ENCODE assay signal across 17 cellular contexts in genomic region chr12:34398366-34398705, GRCh38.
A peak's percentile ranks its signal among the peaks of the same experiment; 100 is the strongest.
DNase-seq lines count a peak whose midpoint lies in the region; ATAC-seq and TF ChIP-seq lines count a peak whose summit lies in the region.
"Had no signal": no experiment of that assay in that cellular context is flagged by ENCODE, and none has a peak within 500 bp of the region (broad histone marks: within the 10 kb centered on the region; RNA-seq: fewer than 3 reads in every experiment).

No MANE protein-coding gene starts in this region.

- intact Hi-C loops in activated CD8-positive, alpha-beta T cell treated with anti-CD3 and anti-CD28 coated beads for 36 hours (cut with micrococcal nuclease): no loop called here
- intact Hi-C loops in activated B cell treated with CpG ODN at 0.5 μM for 24 hours (cut with micrococcal nuclease): no loop called here
- intact Hi-C loops in lower leg skin (cut with DNase I; ENCODE audit: low total_unique reads): no loop called here
- intact Hi-C loops in testis (cut with DNase I; ENCODE audit: low total_unique reads): no loop called here

- WGBS in lower leg skin, 2 donors: 56 to 65% methylated on average over 16 of the region's 16 CpGs
- 38 to 54% methylated on average over 16 of the region's 16 CpGs for WGBS in testis, 2 donors

- no peaks in the 10 kb centered on the region for H3K27me3 ChIP-seq in testis
- H3K27me3 ChIP-seq: neural progenitor cell, thyroid gland had no signal

- H3K9me3 Mint-ChIP-seq in activated CD8-positive, alpha-beta T cell treated with anti-CD3 and anti-CD28 coated beads, Interleukin-2, amount 10 ng/mL, durations not matched to agents 7 days and 5 days (ENCODE audit: insufficient read depth): peaks cover 15% of the 10 kb centered on the region
- peaks cover 14% of the 10 kb centered on the region for H3K9me3 Mint-ChIP-seq in activated CD8-positive, alpha-beta T cell treated with anti-CD3 and anti-CD28 coated beads for 36 hours
- peaks cover 8% of the 10 kb centered on the region for H3K9me3 Mint-ChIP-seq in activated B cell treated with CpG ODN at 0.5 μM for 24 hours
- H3K9me3 Mint-ChIP-seq: activated naive CD8-positive, alpha-beta T cell treated with anti-CD3 and anti-CD28 coated beads, Interleukin-2, amount 50 U/mL, for 24 hours had no signal

- no peak overlapping the region for H3K4me3 Mint-ChIP-seq in activated CD8-positive, alpha-beta T cell treated with anti-CD3 and anti-CD28 coated beads, Interleukin-2, amount 10 ng/mL, durations not matched to agents 7 days and 5 days
- H3K4me3 Mint-ChIP-seq in activated CD8-positive, alpha-beta T cell treated with anti-CD3 and anti-CD28 coated beads for 36 hours: no peak overlapping the region
- no peak overlapping the region for H3K4me3 Mint-ChIP-seq in activated B cell treated with CpG ODN at 0.5 μM for 24 hours
- H3K4me3 Mint-ChIP-seq: activated naive CD8-positive, alpha-beta T cell treated with anti-CD3 and anti-CD28 coated beads, Interleukin-2, amount 50 U/mL, for 24 hours; neural progenitor cell had no signal

- H3K4me3 ChIP-seq in lower leg skin (ENCODE audit: low read depth, poor library complexity, severe bottlenecking): no peak overlapping the region
- no peak overlapping the region for H3K4me3 ChIP-seq in testis
- H3K4me3 ChIP-seq: A549, neural progenitor cell, thyroid gland had no signal

- CTCF ChIA-PET in activated CD8-positive, alpha-beta T cell treated with anti-CD3 and anti-CD28 coated beads, Interleukin-2, amount 10 ng/mL, durations not matched to agents 7 days and 5 days (lab: Charles Lee): no interaction called here
- CTCF ChIA-PET in activated CD8-positive, alpha-beta T cell treated with anti-CD3 and anti-CD28 coated beads for 36 hours (lab: Charles Lee): no interaction called here
- CTCF ChIA-PET in activated B cell treated with CpG ODN at 0.5 μM for 24 hours (lab: Charles Lee): no interaction called here

- no peaks in the 10 kb centered on the region for H3K27me3 Mint-ChIP-seq in activated CD8-positive, alpha-beta T cell treated with anti-CD3 and anti-CD28 coated beads, Interleukin-2, amount 10 ng/mL, durations not matched to agents 7 days and 5 days (ENCODE audit: low read depth)
- H3K27me3 Mint-ChIP-seq in activated CD8-positive, alpha-beta T cell treated with anti-CD3 and anti-CD28 coated beads for 36 hours: no peaks in the 10 kb centered on the region
- no peaks in the 10 kb centered on the region for H3K27me3 Mint-ChIP-seq in activated B cell treated with CpG ODN at 0.5 μM for 24 hours
- H3K27me3 Mint-ChIP-seq: activated naive CD8-positive, alpha-beta T cell treated with anti-CD3 and anti-CD28 coated beads, Interleukin-2, amount 50 U/mL, for 24 hours had no signal

- H3K4me1 Mint-ChIP-seq in activated CD8-positive, alpha-beta T cell treated with anti-CD3 and anti-CD28 coated beads, Interleukin-2, amount 10 ng/mL, durations not matched to agents 7 days and 5 days (ENCODE audit: low read depth): no peaks in the 10 kb centered on the region
- H3K4me1 Mint-ChIP-seq in activated CD8-positive, alpha-beta T cell treated with anti-CD3 and anti-CD28 coated beads for 36 hours (ENCODE audit: low read depth): no peaks in the 10 kb centered on the region
- no peaks in the 10 kb centered on the region for H3K4me1 Mint-ChIP-seq in activated B cell treated with CpG ODN at 0.5 μM for 24 hours
- H3K4me1 Mint-ChIP-seq: activated naive CD8-positive, alpha-beta T cell treated with anti-CD3 and anti-CD28 coated beads, Interleukin-2, amount 50 U/mL, for 24 hours; neural progenitor cell had no signal

- POLR2A ChIA-PET in activated CD8-positive, alpha-beta T cell treated with anti-CD3 and anti-CD28 coated beads, Interleukin-2, amount 10 ng/mL, durations not matched to agents 7 days and 5 days (lab: Charles Lee): no interaction called here
- POLR2A ChIA-PET in activated CD8-positive, alpha-beta T cell treated with anti-CD3 and anti-CD28 coated beads for 36 hours (lab: Charles Lee): no interaction called here
- POLR2A ChIA-PET in activated B cell treated with CpG ODN at 0.5 μM for 24 hours (lab: Charles Lee): no interaction called here

- TF ChIP-seq POLR2A in lower leg skin (IDR thresholded peaks at IDR 0.05): no peak
- no peak for TF ChIP-seq POLR2A in testis (IDR thresholded peaks at IDR 0.05)

- no peak for TF ChIP-seq CTCF in activated CD8-positive, alpha-beta T cell treated with anti-CD3 and anti-CD28 coated beads for 36 hours (IDR thresholded peaks at IDR 0.05)
- no peak for TF ChIP-seq CTCF in activated B cell treated with CpG ODN at 0.5 μM for 24 hours (IDR thresholded peaks at IDR 0.05)
- TF ChIP-seq CTCF in lower leg skin (IDR thresholded peaks at IDR 0.05): no peak
- TF ChIP-seq CTCF in testis (IDR thresholded peaks at IDR 0.05): no peak

- H3K27ac ChIP-seq in testis: no peak overlapping the region
- H3K27ac ChIP-seq: A549, neural progenitor cell, thyroid gland had no signal

- no peaks in the 10 kb centered on the region for H3K9me3 ChIP-seq in testis
- H3K9me3 ChIP-seq: A549, thyroid gland had no signal

- H3K27ac Mint-ChIP-seq in activated CD8-positive, alpha-beta T cell treated with anti-CD3 and anti-CD28 coated beads, Interleukin-2, amount 10 ng/mL, durations not matched to agents 7 days and 5 days: no peak overlapping the region
- H3K27ac Mint-ChIP-seq in activated CD8-positive, alpha-beta T cell treated with anti-CD3 and anti-CD28 coated beads for 36 hours: no peak overlapping the region
- H3K27ac Mint-ChIP-seq in activated B cell treated with CpG ODN at 0.5 μM for 24 hours: no peak overlapping the region
- H3K27ac Mint-ChIP-seq: activated naive CD8-positive, alpha-beta T cell treated with anti-CD3 and anti-CD28 coated beads, Interleukin-2, amount 50 U/mL, for 24 hours; neural progenitor cell had no signal

- no peaks in the 10 kb centered on the region for H3K4me1 ChIP-seq in testis
- H3K4me1 ChIP-seq: A549, neural progenitor cell, thyroid gland had no signal

- H3K36me3 ChIP-seq in testis (ENCODE audit: low read depth, missing control alignments): no peaks in the 10 kb centered on the region
- H3K36me3 ChIP-seq: neural progenitor cell, thyroid gland had no signal

- no peaks in the 10 kb centered on the region for H3K36me3 Mint-ChIP-seq in activated CD8-positive, alpha-beta T cell treated with anti-CD3 and anti-CD28 coated beads, Interleukin-2, amount 10 ng/mL, durations not matched to agents 7 days and 5 days (ENCODE audit: low read depth)
- peaks cover 3% of the 10 kb centered on the region for H3K36me3 Mint-ChIP-seq in activated CD8-positive, alpha-beta T cell treated with anti-CD3 and anti-CD28 coated beads for 36 hours (ENCODE audit: low read depth)
- no peaks in the 10 kb centered on the region for H3K36me3 Mint-ChIP-seq in activated B cell treated with CpG ODN at 0.5 μM for 24 hours (ENCODE audit: low read depth)
- H3K36me3 Mint-ChIP-seq: neural progenitor cell had no signal

- no peak for ATAC-seq in activated CD8-positive, alpha-beta T cell treated with anti-CD3 and anti-CD28 coated beads, Interleukin-2, amount 10 ng/mL, durations not matched to agents 7 days and 5 days
- no peak for ATAC-seq in activated CD8-positive, alpha-beta T cell treated with anti-CD3 and anti-CD28 coated beads for 36 hours
- ATAC-seq in activated B cell treated with CpG ODN at 0.5 μM for 24 hours (ENCODE audit: low read depth) (no peak), HG03442 (IDR thresholded peaks at IDR 0.05; ENCODE audit: unreplicated experiment) (no peak)
- ATAC-seq: activated naive CD8-positive, alpha-beta T cell treated with anti-CD3 and anti-CD28 coated beads, Interleukin-2, amount 50 U/mL, for 24 hours had no signal

- DNase-seq in activated CD8-positive, alpha-beta T cell treated with anti-CD3 and anti-CD28 coated beads, Interleukin-2, amount 10 ng/mL, durations not matched to agents 7 days and 5 days: peak; percentile 2
- no peak for DNase-seq in activated CD8-positive, alpha-beta T cell treated with anti-CD3 and anti-CD28 coated beads for 36 hours
- DNase-seq in activated B cell treated with CpG ODN at 0.5 μM for 24 hours (peak; percentile 0), lower leg skin (ENCODE audit: low spot score in 2 of 2) (peak; percentile 9 to 60), testis (peak; percentile 2), RPMI8226 (no peak)
- no peak for DNase-seq in activated CD4-positive, alpha-beta T cell treated with anti-CD3 and anti-CD28 coated beads, Interleukin-2, amount 50 U/mL, for 48 hours
- DNase-seq: activated naive CD8-positive, alpha-beta T cell treated with anti-CD3 and anti-CD28 coated beads, Interleukin-2, amount 50 U/mL, for 24 hours; caudate nucleus; mesendoderm; MM.1S; NCI-H2081 treated with DMSO at 0.1 percent for 48 hours; NCI-H526 had no signal

Comparison
In these comparisons a context has a peak if more than half of its experiments do, and no peak if none do; other contexts are left out.
1. DNase-seq: peak in activated CD8-positive, alpha-beta T cell treated with anti-CD3 and anti-CD28 coated beads, Interleukin-2, amount 10 ng/mL, durations not matched to agents 7 days and 5 days (single experiment), activated B cell treated with CpG ODN at 0.5 μM for 24 hours (single experiment), lower leg skin (2 of 2) and testis (single experiment); none in activated CD8-positive, alpha-beta T cell treated with anti-CD3 and anti-CD28 coated beads for 36 hours (single experiment), activated CD4-positive, alpha-beta T cell treated with anti-CD3 and anti-CD28 coated beads, Interleukin-2, amount 50 U/mL, for 48 hours (0 of 2) and RPMI8226 (single experiment).